7 cellular contexts compared by ENCODE assay signal in the genomic region with DNA sequence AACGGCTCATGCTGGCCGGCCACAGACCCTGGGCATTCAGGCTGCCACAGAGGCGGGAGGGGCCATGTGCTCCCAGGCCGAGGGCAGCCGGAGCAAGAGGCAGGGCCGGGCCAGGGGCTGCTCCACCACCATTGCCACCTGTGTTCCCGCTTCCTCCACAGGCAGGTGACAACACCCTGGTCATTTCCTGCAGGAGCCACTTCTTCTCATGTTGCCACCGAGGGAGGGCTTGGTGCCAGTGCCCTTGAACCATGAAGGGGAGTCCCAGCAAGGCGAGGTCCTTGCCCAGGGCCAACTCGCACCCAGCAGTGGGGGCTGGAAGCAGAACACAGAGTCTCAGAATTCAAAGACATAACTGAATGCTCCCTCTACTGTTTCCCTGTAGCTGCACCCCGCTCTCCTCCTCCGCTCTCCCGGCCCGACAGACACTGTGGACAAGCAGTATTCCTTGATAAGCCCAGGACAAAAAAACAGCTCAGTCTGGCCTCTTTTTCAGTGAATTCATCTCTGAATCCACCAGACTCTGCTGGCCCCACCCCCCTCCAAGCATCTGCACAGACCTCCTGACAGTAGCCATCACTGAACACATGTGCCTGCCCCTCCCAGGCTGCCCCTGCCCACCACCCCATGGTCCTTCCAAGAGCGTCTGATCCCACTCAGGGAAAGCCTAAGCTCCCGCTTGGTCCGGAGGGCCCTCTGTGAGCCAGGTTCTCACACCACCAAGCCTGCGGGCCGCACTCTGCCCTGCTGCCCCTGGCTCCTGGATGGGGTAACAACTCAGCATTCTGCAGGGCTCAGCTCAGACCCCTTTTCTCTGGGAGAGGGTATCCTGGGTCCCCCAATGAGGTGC.
DNase-seq lines count a peak whose midpoint lies in the region; ATAC-seq and TF ChIP-seq lines count a peak whose summit lies in the region.
"Not testable (repeated sequence)": the region's sequence is repeated elsewhere in the genome, so short reads cannot be mapped to it uniquely, and the experiment has no call there.

No MANE protein-coding gene starts in this region.

- not testable (repeated sequence) for H3K4me3 ChIP-seq in H7 (ENCODE audit: insufficient read depth, low read depth, low read length); right atrium auricular region; right lobe of liver; osteoblast (ENCODE audit: insufficient read depth, low read length); stomach

- ATAC-seq in right lobe of liver, result not testable (repeated sequence)

- intact Hi-C loops in right lobe of liver (cut with DNase I); stomach (cut with DNase I; ENCODE audit: low total_unique reads): not testable (repeated sequence)

- TF ChIP-seq EP300 in stomach (IDR thresholded peaks at IDR 0.05), result not testable (repeated sequence)

- H3K9me3 ChIP-seq in right atrium auricular region; right lobe of liver; osteoblast (ENCODE audit: low read depth, low read length): not testable (repeated sequence)
- H3K9me3 ChIP-seq in stomach, result peaks cover 0 to 59% (median 38%) of the 10 kb centered on the region in 4 donors

- not testable (repeated sequence) for H4K20me1 ChIP-seq in osteoblast (ENCODE audit: insufficient read depth, low read length)

- not testable (repeated sequence) for H3K27ac ChIP-seq in right atrium auricular region; right lobe of liver; osteoblast (ENCODE audit: low read depth, low read length); stomach

- not testable (repeated sequence) for H3K4me2 ChIP-seq in osteoblast (ENCODE audit: insufficient read depth, low read length)

- WGBS in right lobe of liver (ENCODE audit: insufficient coverage, low coverage, low lambda C conversion rate, missing lambda C conversion rate), result 58% methylated on average over 10 of the region's 19 CpGs
- 83 to 87% (median 85%) methylated on average over 19 of the region's 19 CpGs for WGBS in stomach, 5 donors

- not testable (repeated sequence) for TF ChIP-seq POLR2A in right lobe of liver (IDR thresholded peaks at IDR 0.05); stomach (IDR thresholded peaks at IDR 0.05)

- H3K4me1 ChIP-seq in right atrium auricular region; right lobe of liver; osteoblast (ENCODE audit: insufficient read depth, low read length): not testable (repeated sequence)
- H3K4me1 ChIP-seq in stomach, result peaks cover 0 to 11% (median 7%) of the 10 kb centered on the region in 4 donors

- H3K36me3 ChIP-seq in H7 (replicated peaks; ENCODE audit: control insufficient read depth, insufficient read depth, low read length); right atrium auricular region; right lobe of liver; osteoblast (ENCODE audit: insufficient read depth, low read length); stomach: not testable (repeated sequence)

- H2AFZ ChIP-seq in osteoblast (ENCODE audit: low read length), result not testable (repeated sequence)

- not testable (repeated sequence) for TF ChIP-seq CTCF in right atrium auricular region (IDR thresholded peaks at IDR 0.05); right lobe of liver (IDR thresholded peaks at IDR 0.05); osteoblast (IDR thresholded peaks at IDR 0.05; ENCODE audit: extremely low read depth, low read depth, low read length); stomach (IDR thresholded peaks at IDR 0.05)

- H3K79me2 ChIP-seq in osteoblast (ENCODE audit: insufficient read depth, low read length), result not testable (repeated sequence)

- not testable (repeated sequence) for H3K27me3 ChIP-seq in H7 (ENCODE audit: control insufficient read depth, insufficient read depth, low read length); right atrium auricular region; right lobe of liver; osteoblast (ENCODE audit: insufficient read depth, low read length)
- H3K27me3 ChIP-seq in stomach, result peaks cover 17 to 74% (median 20%) of the 10 kb centered on the region in 3 donors

- peak; percentile 5 for DNase-seq in D341Med (ENCODE audit: low spot score)
- peak; percentile 3 for DNase-seq in H7
- DNase-seq in activated naive CD4-positive, alpha-beta T cell treated with anti-CD3 and anti-CD28 coated beads, Interleukin-2, amount 50 U/mL, for 16 hours, result peak; percentile 11
- peak; percentile 58 for DNase-seq in right atrium auricular region (ENCODE audit: low spot score)
- peak in 2 of 3 donors; percentile 17 to 51 for DNase-seq in right lobe of liver
- DNase-seq in osteoblast (ENCODE audit: insufficient read length, low spot score, missing footprints), result peak; percentile 8
- DNase-seq in stomach, result peak; percentile 25

Comparison
In these comparisons a context has a peak if more than half of its experiments do, and no peak if none do; other contexts are left out.
1. DNase-seq: peak in every context shown above with its lines; median percentile 58 in right atrium auricular region; 34 in right lobe of liver; 25 in stomach; 11 in activated naive CD4-positive, alpha-beta T cell treated with anti-CD3 and anti-CD28 coated beads, Interleukin-2, amount 50 U/mL, for 16 hours; 8 in osteoblast; 5 in D341Med; 3 in H7.